ENCODE assay signal across 1 cellular context in genomic region chr19:19053508-19054314, GRCh38.
TF ChIP-seq lines count a peak whose summit lies in the region.

No MANE protein-coding gene starts in this region.

TF ChIP-seq in HepG2, 621 proteins besides CTCF, POLR2A, EP300 and RAD21 (continued from another document and continues in another):
- TF ChIP-seq ELF3 (CRISPR knock-in tag; IDR thresholded peaks at IDR 0.05) (peak; percentile 34; the same call in 1 of the 2 replicates), EEA1 (CRISPR knock-in tag; IDR thresholded peaks at IDR 0.05; ENCODE audit: borderline replicate concordance) (no peak), ZNF234 (CRISPR knock-in tag; conservative IDR thresholded peaks at IDR 0.05) (no peak), PRDM10 (CRISPR knock-in tag; IDR thresholded peaks at IDR 0.05; ENCODE audit: low read depth) (no peak), ZNF318 (CRISPR knock-in tag; IDR thresholded peaks at IDR 0.05) (no peak), GABPA (IDR thresholded peaks at IDR 0.05; ENCODE audit: low read depth, low read length) (no peak), GABPA (CRISPR knock-in tag; IDR thresholded peaks at IDR 0.05; ENCODE audit: low read depth) (no peak), ZNF691 (CRISPR knock-in tag; IDR thresholded peaks at IDR 0.05; ENCODE audit: borderline replicate concordance, low read depth) (0 out of 2 replicates have a peak, but pooled peaks have one; percentile 38), MAX (IDR thresholded peaks at IDR 0.05) (no peak), NFE2L2 (IDR thresholded peaks at IDR 0.05; ENCODE audit: low read length) (no peak), STAG1 (CRISPR knock-in tag; IDR thresholded peaks at IDR 0.05) (peak; percentile 95), ZNF687 (CRISPR knock-in tag; IDR thresholded peaks at IDR 0.05) (peak; percentile 31; the same call in 1 of the 2 replicates), ZNF773 (CRISPR knock-in tag; IDR thresholded peaks at IDR 0.05; ENCODE audit: borderline replicate concordance) (no peak), ZSCAN22 (CRISPR knock-in tag; IDR thresholded peaks at IDR 0.05) (no peak), YY1 (IDR thresholded peaks at IDR 0.05; ENCODE audit: insufficient read depth, insufficient replicate concordance, low read depth, low read length) (peak; percentile 29), KDM4B (CRISPR knock-in tag; IDR thresholded peaks at IDR 0.05) (no peak), BCLAF1 (IDR thresholded peaks at IDR 0.05) (no peak), IKZF4 (CRISPR knock-in tag; IDR thresholded peaks at IDR 0.05; ENCODE audit: borderline replicate concordance, low read depth, not compliant biosample characterization) (no peak), TAF15 (IDR thresholded peaks at IDR 0.05; ENCODE audit: low read depth, low read length, poor library complexity, severe bottlenecking) (no peak), PBX3 (CRISPR knock-in tag; IDR thresholded peaks at IDR 0.05; ENCODE audit: borderline replicate concordance) (no peak), KLF16 (CRISPR knock-in tag; IDR thresholded peaks at IDR 0.05) (no peak), TCF12 (IDR thresholded peaks at IDR 0.05) (no peak), TCF12 (CRISPR knock-in tag; IDR thresholded peaks at IDR 0.05) (no peak), ZNF570 (CRISPR knock-in tag; IDR thresholded peaks at IDR 0.05; ENCODE audit: borderline replicate concordance) (no peak), AGO2 (optimal IDR thresholded peaks at IDR 0.05; ENCODE audit: low read depth, low read length) (no peak), ELF1 (CRISPR knock-in tag; IDR thresholded peaks at IDR 0.05) (no peak), ZBED4 (CRISPR knock-in tag; IDR thresholded peaks at IDR 0.05; ENCODE audit: borderline replicate concordance) (no peak)
